8 cellular contexts compared by ENCODE assay signal in the genomic region with DNA sequence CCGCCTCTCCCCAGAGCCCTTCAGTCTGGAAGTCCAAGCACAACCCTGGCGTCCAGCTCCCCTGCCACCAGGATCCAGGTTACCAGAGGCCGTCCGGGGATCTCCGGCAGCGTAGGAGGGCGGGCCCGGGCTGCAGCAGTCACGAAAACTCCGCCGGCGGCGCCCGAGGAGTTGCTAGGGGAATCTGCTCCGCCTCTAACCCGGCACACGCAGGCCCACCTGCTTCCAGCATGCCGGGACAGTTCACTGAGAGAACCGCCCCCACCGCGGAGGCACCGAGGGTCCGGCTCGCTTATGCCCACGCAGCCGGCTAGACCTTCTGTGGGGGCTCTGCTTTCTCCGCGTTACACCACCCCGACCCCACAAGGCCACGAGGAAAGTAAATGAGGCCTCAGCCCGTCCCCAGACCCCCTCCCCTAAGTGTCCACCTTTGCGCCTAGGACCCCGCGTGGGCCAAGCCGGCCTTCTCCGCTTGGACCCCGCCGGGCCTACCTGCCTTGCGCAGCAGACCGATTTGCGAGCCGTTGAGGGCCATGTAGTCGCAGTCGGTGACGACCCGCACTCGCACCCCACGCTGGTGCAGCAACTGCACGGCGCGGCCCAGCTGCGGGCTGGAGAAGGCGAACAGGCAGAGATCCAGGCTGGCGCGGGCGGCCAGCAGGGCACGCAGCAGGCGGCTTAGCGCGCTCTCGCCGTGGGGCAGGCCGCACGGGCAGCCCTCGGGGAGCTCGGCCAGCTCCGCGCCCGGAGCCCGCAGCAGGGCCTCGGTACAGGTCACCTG. TPM values are rescaled to one million over a fixed set of nuclear protein-coding genes. Genes with fewer than 3 reads are reported as not detected.
DNase-seq lines count a peak whose midpoint lies in the region; ATAC-seq, FAIRE-seq and TF ChIP-seq lines count a peak whose summit lies in the region.

No MANE protein-coding gene starts in this region.

- no peaks in the 10 kb centered on the region for H3K27me3 Mint-ChIP-seq in activated naive CD8-positive, alpha-beta T cell treated with anti-CD3 and anti-CD28 coated beads, Interleukin-2, amount 50 U/mL, for 24 hours
- peaks cover 5 to 19% (median 10%) of the 10 kb centered on the region in 3 donors for H3K27me3 Mint-ChIP-seq in immature natural killer cell (ENCODE audit: low read depth in 3 of 3)

- CTCF ChIA-PET in A549 (lab: Yijun Ruan, JAX): interaction anchor here (0.6 to 2.0 kb wide), 5 partner anchors 13 to 429 kb away, joined by 3 to 5 read pairs (median 3); no protein-coding TSS in a partner anchor

- H3K9ac ChIP-seq in SU-DHL-6 (ENCODE audit: low read length): peak overlapping the region; percentile 68

- H3K4me3 ChIP-seq in A549 (peak overlapping the region; percentile 78), SU-DHL-6 (ENCODE audit: insufficient read depth, low read length, poor library complexity, severe bottlenecking) (peak overlapping the region; percentile 56)

- DNase-seq in A549 (ENCODE audit: low read depth in 1 of 2, low spot score in 1 of 2) (peak; percentile 65 to 76), immature natural killer cell (peak; percentile 27 to 42 (median 30))
- peak; percentile 75 for DNase-seq in activated naive CD8-positive, alpha-beta T cell treated with anti-CD3 and anti-CD28 coated beads, Interleukin-2, amount 50 U/mL, for 24 hours
- peak; percentile 72 for DNase-seq in stimulated activated CD4-positive, alpha-beta T cell treated with anti-CD3 and anti-CD28 coated beads, Interleukin-4, amount 100 ng/mL, for 24 hours

- H3K36me3 Mint-ChIP-seq in activated naive CD8-positive, alpha-beta T cell treated with anti-CD3 and anti-CD28 coated beads, Interleukin-2, amount 50 U/mL, for 24 hours (ENCODE audit: low read depth): peaks cover 26% of the 10 kb centered on the region
- H3K36me3 Mint-ChIP-seq in immature natural killer cell: peaks cover 0 to 3% (median 0%) of the 10 kb centered on the region in 3 donors

- H3K4me3 Mint-ChIP-seq in activated naive CD8-positive, alpha-beta T cell treated with anti-CD3 and anti-CD28 coated beads, Interleukin-2, amount 50 U/mL, for 24 hours: peak overlapping the region; percentile 87
- H3K4me3 Mint-ChIP-seq in immature natural killer cell: peak overlapping the region; percentile 72 to 90 (median 83)

- no peaks in the 10 kb centered on the region for H3K9me3 ChIP-seq in A549
- H3K9me3 ChIP-seq in SU-DHL-6 (ENCODE audit: insufficient read depth, low read length): no peaks in the 10 kb centered on the region

- H3K27ac ChIP-seq in A549 (peak overlapping the region; percentile 84 to 89), SU-DHL-6 (ENCODE audit: low read depth, low read length) (peak overlapping the region; percentile 74)

- H3K4me1 Mint-ChIP-seq in activated naive CD8-positive, alpha-beta T cell treated with anti-CD3 and anti-CD28 coated beads, Interleukin-2, amount 50 U/mL, for 24 hours: peaks cover 21% of the 10 kb centered on the region
- H3K4me1 Mint-ChIP-seq in immature natural killer cell: peaks cover 45 to 53% of the 10 kb centered on the region in 2 donors

- TF ChIP-seq POLR2A in A549 (IDR thresholded peaks at IDR 0.05; ENCODE audit: low read length): no peak

- no peak for FAIRE-seq in A549 (lab: Jason Lieb, UNC)

- ATAC-seq in A549 (peak; percentile 44 to 75), GM18907 (IDR thresholded peaks at IDR 0.05; ENCODE audit: unreplicated experiment) (peak; percentile 24), HG03571 (IDR thresholded peaks at IDR 0.05; ENCODE audit: unreplicated experiment) (peak; percentile 28), HG03469 (IDR thresholded peaks at IDR 0.05; ENCODE audit: unreplicated experiment) (no peak)
- peak; percentile 67 for ATAC-seq in activated naive CD8-positive, alpha-beta T cell treated with anti-CD3 and anti-CD28 coated beads, Interleukin-2, amount 50 U/mL, for 24 hours

- H4K20me1 ChIP-seq in SU-DHL-6 (ENCODE audit: low read depth, low read length): no peaks in the 10 kb centered on the region

- POLR2A ChIA-PET in A549 (lab: Yijun Ruan, JAX): interaction anchor here (1.4 kb wide), 1 partner anchor 14 kb away, joined by 3 read pairs; no protein-coding TSS in a partner anchor

- peaks cover 19% of the 10 kb centered on the region for H3K4me1 ChIP-seq in A549

- H3K9me2 ChIP-seq in SU-DHL-6 (replicated peaks; ENCODE audit: insufficient read depth, low read length): no peaks in the 10 kb centered on the region

- no peaks in the 10 kb centered on the region for H3K9me3 Mint-ChIP-seq in activated naive CD8-positive, alpha-beta T cell treated with anti-CD3 and anti-CD28 coated beads, Interleukin-2, amount 50 U/mL, for 24 hours
- no peaks in the 10 kb centered on the region for H3K9me3 Mint-ChIP-seq in immature natural killer cell

- no peaks in the 10 kb centered on the region for H3K27me3 ChIP-seq in SU-DHL-6 (ENCODE audit: low read length)

- peaks cover 16% of the 10 kb centered on the region; the same call in 1 of the 2 replicates for H3F3A ChIP-seq in SU-DHL-6 (ENCODE audit: insufficient read depth)

- no peak for TF ChIP-seq EP300 in A549 (IDR thresholded peaks at IDR 0.05)

- H3K79me2 ChIP-seq in SU-DHL-6 (ENCODE audit: insufficient read depth, low read length): peaks cover 22% of the 10 kb centered on the region

- TF ChIP-seq CTCF in A549 (IDR thresholded peaks at IDR 0.05) (no peak; the same call in 2 of the 3 replicates), SU-DHL-6 (IDR thresholded peaks at IDR 0.05; ENCODE audit: insufficient read depth, low read length, poor library complexity, severe bottlenecking) (no peak)

- no peaks in the 10 kb centered on the region for H3K36me3 ChIP-seq in SU-DHL-6 (ENCODE audit: low read length)

- H3K27ac Mint-ChIP-seq in activated naive CD8-positive, alpha-beta T cell treated with anti-CD3 and anti-CD28 coated beads, Interleukin-2, amount 50 U/mL, for 24 hours: peak overlapping the region; percentile 96
- peak overlapping the region; percentile 60 to 87 (median 72) for H3K27ac Mint-ChIP-seq in immature natural killer cell

- peak overlapping the region; percentile 99 for H3K4me2 ChIP-seq in A549
- H3K4me2 ChIP-seq in SU-DHL-6 (ENCODE audit: low read depth, low read length, poor library complexity, severe bottlenecking): peak overlapping the region; percentile 55

- TF ChIP-seq RAD21 in A549 (conservative IDR thresholded peaks at IDR 0.05 in 1 of 2, IDR thresholded peaks at IDR 0.05 in 1 of 2): no peak

- 2% methylated on average over 41 of the region's 71 CpGs for WGBS in A549 (ENCODE audit: missing lambda C conversion rate)

- peak overlapping the region; percentile 39 for H2AFZ ChIP-seq in SU-DHL-6 (ENCODE audit: low read depth, low read length, severe bottlenecking)

TF ChIP-seq in A549, 52 proteins besides CTCF, POLR2A, EP300 and RAD21 (continues in another document):
- peak; percentile 91; the same call in 1 of the 2 replicates for TF ChIP-seq PHF8 (IDR thresholded peaks at IDR 0.05; ENCODE audit: borderline replicate concordance, low read depth)
- TF ChIP-seq, protein P1, sequence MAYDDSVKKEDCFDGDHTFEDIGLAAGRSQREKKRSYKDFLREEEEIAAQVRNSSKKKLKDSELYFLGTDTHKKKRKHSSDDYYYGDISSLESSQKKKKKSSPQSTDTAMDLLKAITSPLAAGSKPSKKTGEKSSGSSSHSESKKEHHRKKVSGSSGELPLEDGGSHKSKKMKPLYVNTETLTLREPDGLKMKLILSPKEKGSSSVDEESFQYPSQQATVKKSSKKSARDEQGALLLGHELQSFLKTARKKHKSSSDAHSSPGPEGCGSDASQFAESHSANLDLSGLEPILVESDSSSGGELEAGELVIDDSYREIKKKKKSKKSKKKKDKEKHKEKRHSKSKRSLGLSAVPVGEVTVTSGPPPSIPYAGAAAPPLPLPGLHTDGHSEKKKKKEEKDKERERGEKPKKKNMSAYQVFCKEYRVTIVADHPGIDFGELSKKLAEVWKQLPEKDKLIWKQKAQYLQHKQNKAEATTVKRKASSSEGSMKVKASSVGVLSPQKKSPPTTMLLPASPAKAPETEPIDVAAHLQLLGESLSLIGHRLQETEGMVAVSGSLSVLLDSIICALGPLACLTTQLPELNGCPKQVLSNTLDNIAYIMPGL (CRISPR knock-in tag; IDR thresholded peaks at IDR 0.05; ENCODE audit: borderline replicate concordance): no peak; the same call in 1 of the 2 replicates
- no peak for TF ChIP-seq SMC3 (IDR thresholded peaks at IDR 0.05)
- no peak for TF ChIP-seq ZNF302 (CRISPR knock-in tag; IDR thresholded peaks at IDR 0.05)
- TF ChIP-seq HEYL (CRISPR knock-in tag; IDR thresholded peaks at IDR 0.05): no peak
- TF ChIP-seq HOXB13 (CRISPR knock-in tag; IDR thresholded peaks at IDR 0.05; ENCODE audit: low read depth): peak; percentile 39; the same call in 1 of the 2 replicates
- TF ChIP-seq FOSB (CRISPR knock-in tag; IDR thresholded peaks at IDR 0.05): no peak
- TF ChIP-seq CBX8 (IDR thresholded peaks at IDR 0.05): no peak
- no peak for TF ChIP-seq KDM5A (IDR thresholded peaks at IDR 0.05)
- TF ChIP-seq SREBF2 (IDR thresholded peaks at IDR 0.05): no peak
- no peak for TF ChIP-seq HDAC2 (IDR thresholded peaks at IDR 0.05)
- TF ChIP-seq HOXA7 (CRISPR knock-in tag; IDR thresholded peaks at IDR 0.05): no peak
- TF ChIP-seq MAFK (IDR thresholded peaks at IDR 0.05; ENCODE audit: partially characterized antibody): no peak

RNA-seq across cellular contexts. Expression of gene PLD6, which starts 0.6 kb away (rescaled TPM):
- 5.4 and 5.7 TPM in 2 replicates for polyA plus RNA-seq in A549 (2011; rRNA removed)
- 5.7 and 7.7 TPM in 2 replicates for polyA plus RNA-seq in A549 (2012; cell fraction: cytosol; rRNA removed)
- 6.5 and 9.7 TPM in 2 replicates for polyA plus RNA-seq in A549 (2012; cell fraction: nucleus; rRNA removed)
- 5.6 to 6.6 TPM (median 5.6 TPM) in 3 replicates for polyA plus RNA-seq in A549 (2017; fragmentation: RNase III; extraction: RNeasy Plus Mini Kit Qiagen cat#74134 plus additional on column Dnase treatment)
- 4.5 and 5.1 TPM in 2 replicates for polyA minus RNA-seq in A549 (2011; rRNA and poly(A)+ RNA removed)
- 1 to 10 TPM in 2 of 3 donors, under 1 TPM in 1; 0.41 to 2.5 (median 1.4) TPM for polyA plus RNA-seq in immature natural killer cell

RNA-seq across cellular contexts. Expression of gene FLCN, which starts 31.4 kb away (rescaled TPM):
- polyA plus RNA-seq in A549 (2011; rRNA removed) (14.2 and 16.1 TPM in 2 replicates), A549 (2017; fragmentation: RNase III; extraction: RNeasy Plus Mini Kit Qiagen cat#74134 plus additional on column Dnase treatment) (17.3 to 25.1 TPM (median 22.1 TPM) in 3 replicates), immature natural killer cell (1 to 10 TPM; 1.4 to 6.6 (median 5.9) TPM)
- 11.2 and 13.4 TPM in 2 replicates for polyA plus RNA-seq in A549 (2012; cell fraction: cytosol; rRNA removed)
- polyA plus RNA-seq in A549 (2012; cell fraction: nucleus; rRNA removed): 41.2 and 46.0 TPM in 2 replicates
- polyA minus RNA-seq in A549 (2011; rRNA and poly(A)+ RNA removed): 31.7 and 32.1 TPM in 2 replicates
